17 cellular contexts compared by ENCODE assay signal in the genomic region with DNA sequence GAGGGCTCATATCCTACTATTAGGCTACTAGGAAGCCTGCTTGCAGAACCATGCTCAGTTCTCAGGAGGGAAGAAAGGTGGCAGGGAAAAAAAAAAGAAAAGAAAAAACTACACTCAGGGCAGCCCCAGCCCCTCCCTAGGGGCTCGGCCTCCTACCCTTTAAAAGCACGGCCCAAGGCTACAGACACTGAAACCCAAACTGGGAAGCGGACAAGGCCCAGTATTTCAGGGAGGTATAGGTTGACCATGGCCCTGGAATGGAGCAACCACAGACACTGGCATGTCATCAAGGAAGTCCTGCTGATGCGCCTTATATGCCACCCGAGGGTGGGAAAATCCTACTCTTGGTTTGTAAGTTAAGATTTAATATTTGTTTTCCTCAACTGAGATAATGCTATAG. TPM values are rescaled to one million over a fixed set of nuclear protein-coding genes. Genes with fewer than 3 reads are reported as not detected.
A peak's percentile ranks its signal among the peaks of the same experiment; 100 is the strongest.
DNase-seq lines count a peak whose midpoint lies in the region; ATAC-seq and TF ChIP-seq lines count a peak whose summit lies in the region.
"Had no signal": no experiment of that assay in that cellular context is flagged by ENCODE, and none has a peak within 500 bp of the region (broad histone marks: within the 10 kb centered on the region; RNA-seq: fewer than 3 reads in every experiment).

No MANE protein-coding gene starts in this region.

- H2BK120ac ChIP-seq in H9 (ENCODE audit: low read depth, low read length, poor library complexity, severe bottlenecking): no peak overlapping the region

- H3K9me3 Mint-ChIP-seq in H9 (no peaks in the 10 kb centered on the region), progenitor cell of endocrine pancreas (ENCODE audit: low read depth) (no peaks in the 10 kb centered on the region)
- H3K9me3 Mint-ChIP-seq: CD8-positive, alpha-beta memory T cell had no signal

- no peak overlapping the region for H3K23ac ChIP-seq in H9 (ENCODE audit: insufficient read length, low read depth, low read length)

- H3K56ac ChIP-seq in H9 (ENCODE audit: insufficient read length, low read depth, low read length): no peak overlapping the region

- no peak overlapping the region for H3K14ac ChIP-seq in H9 (ENCODE audit: insufficient read depth, low read length)

- no peak overlapping the region for H2BK5ac ChIP-seq in H9 (ENCODE audit: insufficient read length, low read length)

- no peaks in the 10 kb centered on the region for H3K9me3 ChIP-seq in H9 (ENCODE audit: control insufficient read depth, low read depth, low read length)
- H3K9me3 ChIP-seq in adrenal gland (replicated peaks in 1 of 3): no peaks in the 10 kb centered on the region
- H3K9me3 ChIP-seq in esophagus squamous epithelium: no peaks in the 10 kb centered on the region
- H3K9me3 ChIP-seq in left lung: no peaks in the 10 kb centered on the region
- H3K9me3 ChIP-seq: BLaER1 treated with 17β-estradiol and CSF1 and Interleukin-3, amounts not matched to agents 10 nM and 100 nM; Peyer's patch had no signal

- H3K23me2 ChIP-seq in H9 (ENCODE audit: insufficient read length, low read depth, low read length, poor library complexity, severe bottlenecking): no peaks in the 10 kb centered on the region

- no peak overlapping the region for H3T11ph ChIP-seq in H9 (ENCODE audit: low read length)

- H3K79me1 ChIP-seq in H9 (ENCODE audit: insufficient read depth, low read depth, low read length, poor library complexity, severe bottlenecking): peaks cover 2% of the 10 kb centered on the region

- peaks cover 2% of the 10 kb centered on the region; the same call in 1 of the 2 replicates for H3K79me2 ChIP-seq in H9 (ENCODE audit: insufficient read depth, low read length)

- H3K36me3 ChIP-seq in adrenal gland (replicated peaks in 1 of 2): no peaks in the 10 kb centered on the region
- no peaks in the 10 kb centered on the region for H3K36me3 ChIP-seq in esophagus squamous epithelium
- H3K36me3 ChIP-seq in left lung: no peaks in the 10 kb centered on the region
- H3K36me3 ChIP-seq: BLaER1 treated with 17β-estradiol and CSF1 and Interleukin-3, amounts not matched to agents 10 nM and 100 nM; Peyer's patch had no signal

- no peak overlapping the region for H4K91ac ChIP-seq in H9 (ENCODE audit: insufficient read length, low read depth, low read length)

- TF ChIP-seq CTCF in H9 (conservative IDR thresholded peaks at IDR 0.05) (no peak), adrenal gland (IDR thresholded peaks at IDR 0.05) (no peak), esophagus squamous epithelium (IDR thresholded peaks at IDR 0.05) (no peak), progenitor cell of endocrine pancreas (IDR thresholded peaks at IDR 0.05; ENCODE audit: unreplicated experiment) (no peak), left lung (IDR thresholded peaks at IDR 0.05) (no peak)

- H3K18ac ChIP-seq in H9 (ENCODE audit: insufficient read length, low read depth, low read length): no peak overlapping the region

- H2AK5ac ChIP-seq in H9 (ENCODE audit: insufficient read length, low read length): no peak overlapping the region

- DNase-seq in H9: no peak
- DNase-seq in adrenal gland: peak in 1 of 7 donors; percentile 60
- DNase-seq in esophagus squamous epithelium (lab: John Stamatoyannopoulos, UW): no peak
- no peak for DNase-seq in progenitor cell of endocrine pancreas (ENCODE audit: low spot score, unreplicated experiment)
- DNase-seq in cerebellar cortex (ENCODE audit: low spot score): no peak
- no peak for DNase-seq in left lung
- DNase-seq: CD8-positive, alpha-beta memory T cell; DMS79; NCI-H1092; NCI-H146; NCI-H524; Peyer's patch; SHP77 had no signal

- no peak overlapping the region for H3K27ac ChIP-seq in H9 (ENCODE audit: insufficient read length, low read depth, low read length)
- peak overlapping the region; percentile 74 to 97 (median 94) for H3K27ac ChIP-seq in adrenal gland
- H3K27ac ChIP-seq in esophagus squamous epithelium: peak overlapping the region in 3 of 4 donors; percentile 84 to 91 (median 89)
- H3K27ac ChIP-seq in left lung: no peak overlapping the region
- H3K27ac ChIP-seq: BLaER1 treated with 17β-estradiol and CSF1 and Interleukin-3, amounts not matched to agents 10 nM and 100 nM; KMS-11; Peyer's patch had no signal

- no peak overlapping the region for H2BK20ac ChIP-seq in H9 (ENCODE audit: low read depth, low read length, poor library complexity, severe bottlenecking)

- no peaks in the 10 kb centered on the region for H4K20me1 ChIP-seq in H9 (ENCODE audit: control insufficient read depth, insufficient read depth, insufficient read length)

- H3K27me3 Mint-ChIP-seq in H9 (ENCODE audit: low read depth): no peaks in the 10 kb centered on the region
- H3K27me3 Mint-ChIP-seq in progenitor cell of endocrine pancreas: no peaks in the 10 kb centered on the region

- no peak overlapping the region for H4K8ac ChIP-seq in H9 (replicated peaks; ENCODE audit: insufficient read length, low read depth, low read length)

- H3K4ac ChIP-seq in H9 (ENCODE audit: low read depth, low read length): no peak overlapping the region

- intact Hi-C loops in adrenal gland (cut with DNase I): no loop called here
- intact Hi-C loops in esophagus squamous epithelium (cut with DNase I): no loop called here
- intact Hi-C loops in left lung (cut with DNase I): no loop called here

- H3K9ac ChIP-seq in H9 (ENCODE audit: extremely low read depth, insufficient read length, low read length): no peak overlapping the region
- H3K9ac ChIP-seq: BLaER1 treated with 17β-estradiol and CSF1 and Interleukin-3, amounts not matched to agents 10 nM and 100 nM; KMS-11 had no signal

- peaks cover 18% of the 10 kb centered on the region; the same call in 1 of the 2 replicates for H3K4me1 ChIP-seq in H9 (ENCODE audit: insufficient read depth, low read length)
- peaks cover 82 to 93% of the 10 kb centered on the region in 2 donors for H3K4me1 ChIP-seq in adrenal gland (replicated peaks in 1 of 2)
- peaks cover 35 to 84% (median 55%) of the 10 kb centered on the region in 3 donors for H3K4me1 ChIP-seq in esophagus squamous epithelium
- H3K4me1 ChIP-seq in left lung: peaks cover 0 to 18% of the 10 kb centered on the region in 2 donors

- no peak overlapping the region for H2AFZ ChIP-seq in H9 (ENCODE audit: low read length)

- no peak overlapping the region for H2BK15ac ChIP-seq in H9 (ENCODE audit: low read depth, low read length)

- H3K4me1 Mint-ChIP-seq in H9 (peaks cover 70 to 79% of the 10 kb centered on the region in 2 experiments), progenitor cell of endocrine pancreas (ENCODE audit: low read depth) (peaks cover 28% of the 10 kb centered on the region)

- WGBS in H9 (ENCODE audit: extremely low coverage, insufficient read length, low lambda C conversion rate): no CpG with 5 or more reads among the region's 5 CpGs
- 52 to 64% (median 58%) methylated on average over 5 of the region's 5 CpGs for WGBS in adrenal gland, 4 donors
- WGBS in esophagus squamous epithelium, 2 donors: 80 to 81% methylated on average over 5 of the region's 5 CpGs

- no peak overlapping the region for H3K4me2 ChIP-seq in H9 (ENCODE audit: insufficient read depth, insufficient read length, low read length)
- H3K4me2 ChIP-seq: BLaER1 treated with 17β-estradiol and CSF1 and Interleukin-3, amounts not matched to agents 10 nM and 100 nM; KMS-11 had no signal

- H4K5ac ChIP-seq in H9 (ENCODE audit: insufficient read length, low read depth, low read length): no peak overlapping the region

- H3K4me3 Mint-ChIP-seq in H9: no peak overlapping the region
- H3K4me3 Mint-ChIP-seq in progenitor cell of endocrine pancreas (ENCODE audit: low read depth): no peak overlapping the region
- H3K4me3 Mint-ChIP-seq: CD8-positive, alpha-beta memory T cell had no signal

- no peak overlapping the region for H2BK12ac ChIP-seq in H9 (ENCODE audit: insufficient read length, low read depth, low read length)

- TF ChIP-seq POLR2A in adrenal gland (IDR thresholded peaks at IDR 0.05) (no peak), esophagus squamous epithelium (IDR thresholded peaks at IDR 0.05) (no peak)

- H3K27me3 ChIP-seq in H9 (ENCODE audit: insufficient read depth, low read length): no peaks in the 10 kb centered on the region
- H3K27me3 ChIP-seq in adrenal gland: no peaks in the 10 kb centered on the region
- no peaks in the 10 kb centered on the region for H3K27me3 ChIP-seq in esophagus squamous epithelium
- no peaks in the 10 kb centered on the region for H3K27me3 ChIP-seq in left lung
- H3K27me3 ChIP-seq: BLaER1 treated with 17β-estradiol and CSF1 and Interleukin-3, amounts not matched to agents 10 nM and 100 nM; Peyer's patch had no signal

- H3K36me3 Mint-ChIP-seq in H9 (ENCODE audit: insufficient read depth in 1 of 3, low read depth in 3 of 3) (peaks cover 5 to 21% (median 7%) of the 10 kb centered on the region in 3 experiments; a peak in 6 of 7 replicates), progenitor cell of endocrine pancreas (ENCODE audit: insufficient read depth) (peaks cover 4% of the 10 kb centered on the region)
- H3K36me3 Mint-ChIP-seq: CD8-positive, alpha-beta memory T cell had no signal

- peak overlapping the region in 2 of 3 experiments; percentile 34 to 75; a peak in 3 of 7 replicates for H3K27ac Mint-ChIP-seq in H9
- H3K27ac Mint-ChIP-seq in progenitor cell of endocrine pancreas: peak overlapping the region; percentile 67

- no peak overlapping the region for H3K4me3 ChIP-seq in adrenal gland
- H3K4me3 ChIP-seq in esophagus squamous epithelium: no peak overlapping the region
- no peak overlapping the region for H3K4me3 ChIP-seq in left lung
- H3K4me3 ChIP-seq: BLaER1 treated with 17β-estradiol and CSF1 and Interleukin-3, amounts not matched to agents 10 nM and 100 nM; Peyer's patch had no signal

- no peak for ATAC-seq in HG03354 (IDR thresholded peaks at IDR 0.05; ENCODE audit: poor library complexity, severe bottlenecking, unreplicated experiment)
- ATAC-seq in GM19463 (IDR thresholded peaks at IDR 0.05; ENCODE audit: unreplicated experiment): no peak
- no peak for ATAC-seq in left lung

RNA-seq across cellular contexts. Expression of gene DLG5, which starts 50.8 kb away (rescaled TPM):
- 67.2 and 67.4 TPM in 2 replicates for total RNA-seq in H9 (2021)
- total RNA-seq in adrenal gland: 100 to 1,000 TPM in 6 of 8 donors, 10 to 100 TPM in 2; 81.8 to 175 (median 125) TPM
- polyA plus RNA-seq in adrenal gland: 10 to 100 TPM; 39.6 to 94.4 (median 88.6) TPM
- 10 to 100 TPM; 34.1 to 50.9 (median 41.3) TPM for total RNA-seq in esophagus squamous epithelium
- 132 and 149 TPM in 2 replicates for total RNA-seq in progenitor cell of endocrine pancreas
- 10 to 100 TPM; 17.0 to 28.4 TPM for total RNA-seq in left lung

Comparison
In these comparisons a context has a peak if more than half of its experiments do, and no peak if none do; other contexts are left out.
1. H3K27ac ChIP-seq: peak in adrenal gland (5 of 5) and esophagus squamous epithelium (3 of 4); none in H9 (single experiment) and left lung (0 of 2).